In genomic region chr16:61946019-61946418, GRCh38 we compare ENCODE assay signal across 21 cellular contexts.
"Had no signal": no experiment of that assay in that cellular context is flagged by ENCODE, and none has a peak within 500 bp of the region (broad histone marks: within the 10 kb centered on the region; RNA-seq: fewer than 3 reads in every experiment).

No MANE protein-coding gene starts in this region.

- H3K4me3 ChIP-seq: body of pancreas, heart right ventricle, left lung, mucosa of descending colon, pancreas, thyroid gland had no signal

- H3K4me3 Mint-ChIP-seq: activated CD4-positive, alpha-beta T cell treated with anti-CD3 and anti-CD28 coated beads, Interleukin-2, amount 10 ng/mL, durations not matched to agents 7 days and 5 days; activated naive CD8-positive, alpha-beta T cell; activated T-cell treated with anti-CD3 and anti-CD28 coated beads, Interleukin-2, amount 50 U/mL, for 72 hours; central memory CD8-positive, alpha-beta T cell; naive thymus-derived CD4-positive, alpha-beta T cell; stimulated activated naive B cell treated with anti-CD40 and anti-IgM and Interleukin-4, amounts not matched to agents 10 μg/mL and 1 μg/mL and 100 μg/mL, for 72 hours had no signal

- H3K4me1 Mint-ChIP-seq: activated CD4-positive, alpha-beta T cell treated with anti-CD3 and anti-CD28 coated beads, Interleukin-2, amount 10 ng/mL, durations not matched to agents 7 days and 5 days; central memory CD8-positive, alpha-beta T cell; stimulated activated naive B cell treated with anti-CD40 and anti-IgM and Interleukin-4, amounts not matched to agents 10 μg/mL and 1 μg/mL and 100 μg/mL, for 72 hours had no signal

- H3K27me3 Mint-ChIP-seq: activated CD4-positive, alpha-beta T cell treated with anti-CD3 and anti-CD28 coated beads, Interleukin-2, amount 10 ng/mL, durations not matched to agents 7 days and 5 days; activated naive CD8-positive, alpha-beta T cell; central memory CD8-positive, alpha-beta T cell; naive thymus-derived CD4-positive, alpha-beta T cell; stimulated activated naive B cell treated with anti-CD40 and anti-IgM and Interleukin-4, amounts not matched to agents 10 μg/mL and 1 μg/mL and 100 μg/mL, for 72 hours had no signal

- DNase-seq: activated CD4-positive, alpha-beta T cell treated with anti-CD3 and anti-CD28 coated beads, Interleukin-2, amount 10 ng/mL, durations not matched to agents 7 days and 5 days; activated CD8-positive, alpha-beta memory T cell treated with anti-CD3 and anti-CD28 coated beads, Interleukin-2, amount 50 U/mL, for 48 hours; activated gamma-delta T cell treated with Interleukin-2 at 50 U/mL for 16 hours; activated T-cell treated with anti-CD3 and anti-CD28 coated beads, Interleukin-2, amount 50 U/mL, for 72 hours; amniotic stem cell; body of pancreas; cortex of kidney; effector CD8-positive, alpha-beta T cell; foreskin melanocyte; heart right ventricle; kidney; left lung; mammary epithelial cell; mucosa of descending colon; naive thymus-derived CD4-positive, alpha-beta T cell; pancreas; stimulated activated CD4-positive, alpha-beta T cell treated with anti-CD3 and anti-CD28 coated beads, Interleukin-2, amount 100 ng/mL, for 48 hours; stimulated activated naive B cell treated with anti-CD40 and anti-IgM and Interleukin-4, amounts not matched to agents 10 μg/mL and 1 μg/mL and 100 μg/mL, for 72 hours; thyroid gland had no signal

- H3K9me3 ChIP-seq: body of pancreas, pancreas, thyroid gland had no signal

- H3K27ac Mint-ChIP-seq: activated CD4-positive, alpha-beta T cell treated with anti-CD3 and anti-CD28 coated beads, Interleukin-2, amount 10 ng/mL, durations not matched to agents 7 days and 5 days; activated naive CD8-positive, alpha-beta T cell; activated T-cell treated with anti-CD3 and anti-CD28 coated beads, Interleukin-2, amount 50 U/mL, for 72 hours; naive thymus-derived CD4-positive, alpha-beta T cell; stimulated activated naive B cell treated with anti-CD40 and anti-IgM and Interleukin-4, amounts not matched to agents 10 μg/mL and 1 μg/mL and 100 μg/mL, for 72 hours had no signal

- H3K36me3 ChIP-seq: heart right ventricle, left lung, pancreas, thyroid gland had no signal

- H3K36me3 Mint-ChIP-seq: naive thymus-derived CD4-positive, alpha-beta T cell; stimulated activated naive B cell treated with anti-CD40 and anti-IgM and Interleukin-4, amounts not matched to agents 10 μg/mL and 1 μg/mL and 100 μg/mL, for 72 hours had no signal

- ATAC-seq: activated T-cell treated with anti-CD3 and anti-CD28 coated beads, Interleukin-2, amount 50 U/mL, for 72 hours; body of pancreas; heart right ventricle; left lung; mucosa of descending colon; naive thymus-derived CD4-positive, alpha-beta T cell; pancreas; stimulated activated naive B cell treated with anti-CD40 and anti-IgM and Interleukin-4, amounts not matched to agents 10 μg/mL and 1 μg/mL and 100 μg/mL, for 72 hours had no signal

- H3K27ac ChIP-seq: body of pancreas, heart right ventricle, left lung, pancreas, thyroid gland had no signal

- H3K27me3 ChIP-seq: body of pancreas, heart right ventricle, left lung, pancreas, thyroid gland had no signal

- H3K4me1 ChIP-seq: body of pancreas, heart right ventricle, left lung, pancreas, thyroid gland had no signal
